In the genomic region with DNA sequence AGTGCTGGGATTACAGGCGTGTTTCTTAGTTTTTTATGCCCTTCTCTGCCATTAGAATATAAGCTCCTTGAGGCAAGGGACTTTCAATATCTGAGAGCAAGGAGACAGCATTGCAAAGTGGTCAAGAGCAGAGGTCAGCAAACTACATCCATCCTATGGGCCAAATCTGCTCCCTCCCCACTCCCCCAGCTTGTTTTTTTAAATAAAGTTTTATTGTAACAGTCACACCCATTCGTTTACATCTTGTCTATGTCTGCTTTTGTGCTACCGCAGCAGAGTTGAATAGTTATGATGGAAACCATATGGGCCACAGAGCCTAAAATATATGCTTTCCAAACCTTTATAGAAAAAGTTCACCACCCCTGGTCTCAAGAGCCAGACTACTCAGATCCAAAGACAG, we compare ENCODE assay signal across 2 cellular contexts.
TF ChIP-seq lines count a peak whose summit lies in the region.

No MANE protein-coding gene starts in this region.

TF ChIP-seq in HepG2, 621 proteins besides CTCF, POLR2A, EP300 and RAD21:
- TF ChIP-seq ZBTB40 (IDR thresholded peaks at IDR 0.05) (no peak), ZBTB40 (CRISPR knock-in tag; IDR thresholded peaks at IDR 0.05) (peak; percentile 84; the same call in 1 of the 2 replicates), SOX6 (IDR thresholded peaks at IDR 0.05) (no peak), SOX6 (CRISPR knock-in tag; IDR thresholded peaks at IDR 0.05) (no peak)
TF ChIP-seq in HepG2: peak in this region for 1.

TF ChIP-seq in GM12878, 131 proteins besides CTCF, POLR2A, EP300 and RAD21 (continued from another document):
- TF ChIP-seq ZBTB40 (IDR thresholded peaks at IDR 0.05; ENCODE audit: borderline replicate concordance) = peak; percentile 57
